ENCODE assay signal across 8 cellular contexts in genomic region chr1:54403808-54404261, GRCh38. TPM values are rescaled to one million over a fixed set of nuclear protein-coding genes. Genes with fewer than 3 reads are reported as not detected.
A peak's percentile ranks its signal among the peaks of the same experiment; 100 is the strongest.
DNase-seq lines count a peak whose midpoint lies in the region; ATAC-seq and TF ChIP-seq lines count a peak whose summit lies in the region.

No MANE protein-coding gene starts in this region.

- H3K27me3 ChIP-seq in GM23248 (replicated peaks; ENCODE audit: insufficient read depth) (no peaks in the 10 kb centered on the region), gastrocnemius medialis (no peaks in the 10 kb centered on the region)

- intact Hi-C loops in gastrocnemius medialis (cut with DNase I; ENCODE audit: low total_unique reads): no loop called here

- no peaks in the 10 kb centered on the region for H4K20me1 ChIP-seq in GM23248 (ENCODE audit: insufficient read depth)

- H2AFZ ChIP-seq in GM23248: peak overlapping the region; percentile 58

- peak overlapping the region; percentile 83 for H3K4me2 ChIP-seq in GM23248 (ENCODE audit: unreplicated experiment)

- CTCF ChIA-PET in RWPE1 (lab: Yijun Ruan, JAX): interaction anchor here (0.6 kb wide), 1 partner anchor 397 kb away, joined by 4 read pairs; the partner anchor contains the start of gene TTC22

- no peak for TF ChIP-seq POLR2A in erythroblast (IDR thresholded peaks at IDR 0.05; ENCODE audit: low read length)
- no peak for TF ChIP-seq POLR2A in gastrocnemius medialis (IDR thresholded peaks at IDR 0.05)

- in situ Hi-C loops in GM23248 (cut with MboI) (no loop called here), gastrocnemius medialis (cut with MboI; ENCODE audit: low sequenced_read_pairs in 4 of 4) (loop anchor here in 1 of 4 donors (10.0 kb wide), 1 partner anchor 119 kb away; no protein-coding TSS in a partner anchor)

- POLR2A ChIA-PET in RWPE1 (lab: Yijun Ruan, JAX; ENCODE audit: low non-redundant PET): no interaction called here

- H3K4me1 ChIP-seq in GM23248 (ENCODE audit: insufficient read depth): peaks cover 33% of the 10 kb centered on the region
- H3K4me1 ChIP-seq in gastrocnemius medialis: peaks cover 70 to 76% of the 10 kb centered on the region in 2 donors

- H3F3A ChIP-seq in GM23248 (ENCODE audit: insufficient read depth): peaks cover 12% of the 10 kb centered on the region

- ATAC-seq in gastrocnemius medialis: no peak
- ATAC-seq in HG03432 (IDR thresholded peaks at IDR 0.05; ENCODE audit: unreplicated experiment): no peak
- ATAC-seq in HG02588 (IDR thresholded peaks at IDR 0.05; ENCODE audit: unreplicated experiment): no peak

- H3K9me3 ChIP-seq in GM23248 (ENCODE audit: low read depth) (no peaks in the 10 kb centered on the region), gastrocnemius medialis (no peaks in the 10 kb centered on the region)

- H3K27ac ChIP-seq in GM23248 (peak overlapping the region; percentile 48), RWPE1 (peak overlapping the region; percentile 41), gastrocnemius medialis (peak overlapping the region; percentile 86 to 98 (median 90))

- peak; percentile 77 for DNase-seq in GM23248
- peak; percentile 39 for DNase-seq in RWPE1 (ENCODE audit: low spot score)
- DNase-seq in erythroblast (lab: John Stamatoyannopoulos, UW): peak; percentile 21 to 29
- no peak for DNase-seq in gastrocnemius medialis
- DNase-seq in NCI-H69 (lab: John Stamatoyannopoulos, UW): no peak
- DNase-seq in NCI-H345 treated with DMSO at 0.1 percent for 48 hours (lab: John Stamatoyannopoulos, UW; ENCODE audit: unreplicated experiment): no peak

- H3K79me2 ChIP-seq in GM23248 (ENCODE audit: insufficient read depth): peaks cover 64% of the 10 kb centered on the region

- peak overlapping the region; percentile 77 for H3K4me3 ChIP-seq in GM23248
- peak overlapping the region in 2 of 4 donors; percentile 75 to 84 for H3K4me3 ChIP-seq in gastrocnemius medialis

- no peaks in the 10 kb centered on the region for H3K9me2 ChIP-seq in GM23248 (ENCODE audit: insufficient read depth)

- H3K36me3 ChIP-seq in GM23248 (ENCODE audit: low read depth) (0 out of 2 replicates have a peak, but pooled peaks cover 3% of the 10 kb centered on the region), gastrocnemius medialis (peaks cover 0 to 16% of the 10 kb centered on the region in 2 donors)

- 8 to 11% methylated on average over 10 of the region's 10 CpGs for WGBS in GM23248 (ENCODE audit: low coverage in 1 of 2, low lambda C conversion rate in 2 of 2, missing lambda C conversion rate in 2 of 2), 2 experiments

- H3K9ac ChIP-seq in GM23248: peak overlapping the region; percentile 73

- TF ChIP-seq CTCF in RWPE1 (conservative IDR thresholded peaks at IDR 0.05; ENCODE audit: low read depth): no peak
- TF ChIP-seq CTCF in gastrocnemius medialis (IDR thresholded peaks at IDR 0.05 in 4 of 5, conservative IDR thresholded peaks at IDR 0.05 in 1 of 5): no peak

RNA-seq across cellular contexts. Expression of gene SSBP3, which starts 2.4 kb away (rescaled TPM):
- 15.4 and 19.9 TPM in 2 replicates for total RNA-seq in GM23248 (2014; rRNA removed; shearing (Covaris generic))
- 6.2 and 7.1 TPM in 2 replicates for polyA plus RNA-seq in GM23248 (2016; fragmentation: Nextera tagmentation; extraction: Ambion mirVana)
- total RNA-seq in gastrocnemius medialis: 10 to 100 TPM in 3 of 4 donors, 1 to 10 TPM in 1; 3.6 to 21.0 (median 14.9) TPM

Comparison
In these comparisons a context has a peak if more than half of its experiments do, and no peak if none do; other contexts are left out.
1. DNase-seq: peak in GM23248 (single experiment), RWPE1 (single experiment) and erythroblast (2 of 2); none in gastrocnemius medialis (0 of 2), NCI-H69 (single experiment) and NCI-H345 treated with DMSO at 0.1 percent for 48 hours (single experiment).
2. Peak in every context shown above with its lines, with median percentiles within 50 percentile points of each other: H3K27ac ChIP-seq.